Comparison of ENCODE assay signal across 17 cellular contexts in the genomic region with DNA sequence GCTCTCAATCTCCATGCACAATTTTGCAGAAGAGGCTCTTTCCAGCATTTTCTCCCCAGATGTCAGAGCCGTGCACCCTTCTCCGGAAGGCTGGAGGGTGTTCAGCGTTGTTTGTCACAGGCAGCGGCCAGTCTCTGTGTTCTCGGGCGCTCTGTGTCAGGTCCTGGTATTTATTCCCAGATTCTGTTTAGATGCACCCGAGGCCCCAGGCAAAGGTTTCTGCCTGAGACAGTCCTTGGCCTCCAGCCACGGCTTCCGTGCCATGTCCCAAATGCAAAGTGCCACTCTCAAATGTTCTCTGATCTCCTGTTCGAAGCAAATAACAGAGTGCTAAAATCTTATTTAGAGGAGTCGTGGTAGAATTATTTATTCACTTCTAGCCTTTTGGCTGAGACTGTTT.
DNase-seq lines count a peak whose midpoint lies in the region; ATAC-seq and TF ChIP-seq lines count a peak whose summit lies in the region.
"Had no signal": no experiment of that assay in that cellular context is flagged by ENCODE, and none has a peak within 500 bp of the region (broad histone marks: within the 10 kb centered on the region; RNA-seq: fewer than 3 reads in every experiment).

No MANE protein-coding gene starts in this region.

- H3K27ac Mint-ChIP-seq in activated T-helper 1 cell treated with anti-CD3 and anti-CD28 coated beads, Interleukin-12 subunit alpha, Interleukin-12 subunit beta, Interleukin-2, Interleukin-4 antibody, amounts not matched to agents 30 ng/mL and 10 ng/mL and 1 ng/mL, durations not matched to agents 14 hours and 24 hours and 36 hours: no peak overlapping the region
- H3K27ac Mint-ChIP-seq: activated CD4-positive, alpha-beta memory T cell treated with anti-CD3 and anti-CD28 coated beads, Interleukin-2, amount 10 ng/mL, durations not matched to agents 7 days and 5 days; CD14-positive monocyte had no signal

- peaks cover 2% of the 10 kb centered on the region for H3K27me3 Mint-ChIP-seq in activated T-helper 1 cell treated with anti-CD3 and anti-CD28 coated beads, Interleukin-12 subunit alpha, Interleukin-12 subunit beta, Interleukin-2, Interleukin-4 antibody, amounts not matched to agents 30 ng/mL and 10 ng/mL and 1 ng/mL, durations not matched to agents 14 hours and 24 hours and 36 hours (ENCODE audit: insufficient read depth)

- peak; percentile 45 for ATAC-seq in left ventricle myocardium superior
- peak; percentile 27 to 61 (median 38) for ATAC-seq in psoas muscle
- no peak for ATAC-seq in GM18520 (IDR thresholded peaks at IDR 0.05; ENCODE audit: unreplicated experiment)
- ATAC-seq in HG03432 (IDR thresholded peaks at IDR 0.05; ENCODE audit: unreplicated experiment): no peak
- no peak for ATAC-seq in GM21528 (IDR thresholded peaks at IDR 0.05; ENCODE audit: low FRiP score, unreplicated experiment)

- H3K36me3 ChIP-seq in psoas muscle (ENCODE audit: insufficient read depth in 1 of 2, low read depth in 1 of 2): no peaks in the 10 kb centered on the region

- H3K36me3 Mint-ChIP-seq in activated T-helper 1 cell treated with anti-CD3 and anti-CD28 coated beads, Interleukin-12 subunit alpha, Interleukin-12 subunit beta, Interleukin-2, Interleukin-4 antibody, amounts not matched to agents 30 ng/mL and 10 ng/mL and 1 ng/mL, durations not matched to agents 14 hours and 24 hours and 36 hours (ENCODE audit: low read depth): no peaks in the 10 kb centered on the region
- H3K36me3 Mint-ChIP-seq: CD14-positive monocyte had no signal

- DNase-seq in ELF-1 (ENCODE audit: low read depth, low spot score): peak; percentile 33
- peak; percentile 32 for DNase-seq in astrocyte of the hippocampus (ENCODE audit: low read depth, low spot score)
- peak; percentile 79 for DNase-seq in left ventricle myocardium superior
- peak in 1 of 2 donors; percentile 62 for DNase-seq in psoas muscle
- no peak for DNase-seq in activated T-helper 1 cell treated with anti-CD3 and anti-CD28 coated beads, Interleukin-12 subunit alpha, Interleukin-12 subunit beta, Interleukin-2, Interleukin-4 antibody, amounts not matched to agents 30 ng/mL and 10 ng/mL and 1 ng/mL, durations not matched to agents 14 hours and 24 hours and 36 hours (ENCODE audit: low spot score)
- DNase-seq: activated CD4-positive, alpha-beta memory T cell treated with anti-CD3 and anti-CD28 coated beads, Interleukin-2, amount 10 ng/mL, durations not matched to agents 7 days and 5 days; activated gamma-delta T cell treated with Interleukin-2 at 50 U/mL for 16 hours; dermis blood vessel endothelial cell; H9; NCI-H1694; NCI-H526 treated with DMSO at 0.1 percent for 48 hours; stimulated activated CD4-positive, alpha-beta T cell treated with anti-CD3 and anti-CD28 coated beads, Interleukin-15, amount 100 ng/mL, for 24 hours had no signal

- no peak for TF ChIP-seq CTCF in psoas muscle (IDR thresholded peaks at IDR 0.05)

- H3K4me3 Mint-ChIP-seq in activated T-helper 1 cell treated with anti-CD3 and anti-CD28 coated beads, Interleukin-12 subunit alpha, Interleukin-12 subunit beta, Interleukin-2, Interleukin-4 antibody, amounts not matched to agents 30 ng/mL and 10 ng/mL and 1 ng/mL, durations not matched to agents 14 hours and 24 hours and 36 hours: no peak overlapping the region
- H3K4me3 Mint-ChIP-seq: activated CD4-positive, alpha-beta memory T cell treated with anti-CD3 and anti-CD28 coated beads, Interleukin-2, amount 10 ng/mL, durations not matched to agents 7 days and 5 days; CD14-positive monocyte; H9 had no signal

- H3K9me3 Mint-ChIP-seq in activated T-helper 1 cell treated with anti-CD3 and anti-CD28 coated beads, Interleukin-12 subunit alpha, Interleukin-12 subunit beta, Interleukin-2, Interleukin-4 antibody, amounts not matched to agents 30 ng/mL and 10 ng/mL and 1 ng/mL, durations not matched to agents 14 hours and 24 hours and 36 hours: no peaks in the 10 kb centered on the region
- H3K9me3 Mint-ChIP-seq: activated CD4-positive, alpha-beta memory T cell treated with anti-CD3 and anti-CD28 coated beads, Interleukin-2, amount 10 ng/mL, durations not matched to agents 7 days and 5 days had no signal

- H3K4me1 ChIP-seq in psoas muscle: peaks cover 27% of the 10 kb centered on the region

- H3K27ac ChIP-seq in psoas muscle: peak overlapping the region; percentile 85
- H3K27ac ChIP-seq: RWPE1 had no signal

- WGBS in psoas muscle, 3 donors: 20 to 33% (median 29%) methylated on average over 11 of the region's 11 CpGs

- H3K9me3 ChIP-seq in psoas muscle: no peaks in the 10 kb centered on the region

- H3K4me1 Mint-ChIP-seq in activated T-helper 1 cell treated with anti-CD3 and anti-CD28 coated beads, Interleukin-12 subunit alpha, Interleukin-12 subunit beta, Interleukin-2, Interleukin-4 antibody, amounts not matched to agents 30 ng/mL and 10 ng/mL and 1 ng/mL, durations not matched to agents 14 hours and 24 hours and 36 hours (ENCODE audit: low read depth): no peaks in the 10 kb centered on the region
- H3K4me1 Mint-ChIP-seq: activated CD4-positive, alpha-beta memory T cell treated with anti-CD3 and anti-CD28 coated beads, Interleukin-2, amount 10 ng/mL, durations not matched to agents 7 days and 5 days; CD14-positive monocyte had no signal

- H3K4me3 ChIP-seq in psoas muscle: peak overlapping the region; percentile 50

- intact Hi-C loops in left ventricle myocardium superior (cut with micrococcal nuclease) (no loop called here), psoas muscle (cut with DNase I) (loop anchor here (5.0 to 10.0 kb wide), 2 partner anchors 83 to 281 kb away; no protein-coding TSS in a partner anchor)
- intact Hi-C loops in activated T-helper 1 cell treated with anti-CD3 and anti-CD28 coated beads, Interleukin-12 subunit alpha, Interleukin-12 subunit beta, Interleukin-2, Interleukin-4 antibody, amounts not matched to agents 30 ng/mL and 10 ng/mL and 1 ng/mL, durations not matched to agents 14 hours and 24 hours and 36 hours (cut with micrococcal nuclease): no loop called here

- H3K27me3 ChIP-seq in psoas muscle (ENCODE audit: insufficient read depth in 3 of 3, low read length in 2 of 3): no peaks in the 10 kb centered on the region

Comparison
In these comparisons a context has a peak if more than half of its experiments do, and no peak if none do; other contexts are left out.
1. ATAC-seq: peak in left ventricle myocardium superior (single experiment) and psoas muscle (4 of 4); none in GM18520 (single experiment), HG03432 (single experiment) and GM21528 (single experiment).
2. intact Hi-C loops: an anchor here in psoas muscle (5.0 to 10.0 kb wide); none called in left ventricle myocardium superior and activated T-helper 1 cell treated with anti-CD3 and anti-CD28 coated beads, Interleukin-12 subunit alpha, Interleukin-12 subunit beta, Interleukin-2, Interleukin-4 antibody, amounts not matched to agents 30 ng/mL and 10 ng/mL and 1 ng/mL, durations not matched to agents 14 hours and 24 hours and 36 hours.